In genomic region chr19:6869151-6869882, GRCh38 we compare ENCODE assay signal across 4 cellular contexts. TPM values are rescaled to one million over a fixed set of nuclear protein-coding genes. Genes with fewer than 3 reads are reported as not detected.
"Had no signal": no experiment of that assay in that cellular context is flagged by ENCODE, and none has a peak within 500 bp of the region (broad histone marks: within the 10 kb centered on the region; RNA-seq: fewer than 3 reads in every experiment).

No MANE protein-coding gene starts in this region.

RNA-seq across cellular contexts. Expression of gene ADGRE1, which starts 18.1 kb away (rescaled TPM):
- total RNA-seq: left ventricle myocardium inferior, mesothelial cell of epicardium, suprapubic skin, vagina had no signal
